Comparison of ENCODE assay signal across 20 cellular contexts in the genomic region with DNA sequence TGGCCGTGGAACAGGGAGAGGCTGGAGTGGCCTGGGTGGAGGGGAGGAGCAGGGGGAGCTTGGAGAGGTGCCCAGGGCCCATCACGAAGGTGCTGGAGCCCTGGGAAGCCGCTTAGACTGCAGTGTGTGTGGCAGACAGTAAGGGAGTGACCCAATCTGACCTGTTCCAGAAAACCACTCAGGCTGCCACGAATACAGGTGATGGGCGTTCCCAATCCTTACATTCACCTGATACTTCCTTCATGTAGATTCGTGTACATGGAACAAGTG.
DNase-seq lines count a peak whose midpoint lies in the region; ATAC-seq and TF ChIP-seq lines count a peak whose summit lies in the region.
"Had no signal": no experiment of that assay in that cellular context is flagged by ENCODE, and none has a peak within 500 bp of the region (broad histone marks: within the 10 kb centered on the region; RNA-seq: fewer than 3 reads in every experiment).

No MANE protein-coding gene starts in this region.

- no peaks in the 10 kb centered on the region for H3K9me3 ChIP-seq in neural progenitor cell (ENCODE audit: low read depth)
- H3K9me3 ChIP-seq in uterus, result no peaks in the 10 kb centered on the region
- H3K9me3 ChIP-seq: BLaER1 treated with 17β-estradiol and CSF1 and Interleukin-3, amounts not matched to agents 10 nM and 100 nM; body of pancreas; upper lobe of left lung had no signal

- H3K27me3 ChIP-seq in neural progenitor cell (no peaks in the 10 kb centered on the region), uterus (no peaks in the 10 kb centered on the region)
- H3K27me3 ChIP-seq: BLaER1 treated with 17β-estradiol and CSF1 and Interleukin-3, amounts not matched to agents 10 nM and 100 nM; body of pancreas; upper lobe of left lung had no signal

- no peak overlapping the region for H2AFZ ChIP-seq in neural progenitor cell (replicated peaks)

- no peaks in the 10 kb centered on the region for H3F3A ChIP-seq in neural progenitor cell (ENCODE audit: low read depth)

- H3K4me3 ChIP-seq in neural progenitor cell (no peak overlapping the region), uterus (no peak overlapping the region)
- H3K4me3 ChIP-seq: BLaER1 treated with 17β-estradiol and CSF1 and Interleukin-3, amounts not matched to agents 10 nM and 100 nM; body of pancreas; SK-N-MC; upper lobe of left lung had no signal

- no peak overlapping the region for H3K9ac ChIP-seq in neural progenitor cell
- H3K9ac ChIP-seq: BLaER1 treated with 17β-estradiol and CSF1 and Interleukin-3, amounts not matched to agents 10 nM and 100 nM had no signal

- no peaks in the 10 kb centered on the region for H4K20me1 ChIP-seq in neural progenitor cell (ENCODE audit: low read depth)

- no peak for ATAC-seq in activated naive CD4-positive, alpha-beta T cell treated with anti-CD3 and anti-CD28 coated beads, Interleukin-2, amount 50 U/mL, for 72 hours
- ATAC-seq in left cardiac atrium, result peak; percentile 31
- no peak for ATAC-seq in GM21529 (IDR thresholded peaks at IDR 0.05; ENCODE audit: unreplicated experiment)
- ATAC-seq: body of pancreas had no signal

- DNase-seq in activated naive CD4-positive, alpha-beta T cell treated with anti-CD3 and anti-CD28 coated beads, Interleukin-2, amount 50 U/mL, for 72 hours (ENCODE audit: low spot score in 2 of 2), result no peak
- DNase-seq in activated naive CD4-positive, alpha-beta T cell treated with anti-CD3 and anti-CD28 coated beads for 36 hours, result no peak
- DNase-seq in left cardiac atrium (no peak), neural progenitor cell (ENCODE audit: low spot score) (no peak), uterus (no peak), A172 (ENCODE audit: low spot score) (no peak)
- DNase-seq in effector CD8-positive, alpha-beta T cell (lab: John Stamatoyannopoulos, UW), result no peak
- DNase-seq: activated T-cell treated with anti-CD3 and anti-CD28 coated beads, Interleukin-2, amount 50 U/mL, for 48 hours; body of pancreas; H9; NCI-H1105 treated with DMSO at 0.1 percent for 48 hours; NCI-H2171 treated with DMSO at 0.1 percent for 48 hours; stimulated activated CD4-positive, alpha-beta T cell treated with anti-CD3 and anti-CD28 coated beads, Interleukin-1b, Interleukin-23, amount 100 ng/mL, for 48 hours; stimulated activated naive CD4-positive, alpha-beta T cell treated with Interleukin-2 at 50 U/mL for 16 hours; upper lobe of left lung had no signal

- peaks cover 6 to 25% of the 10 kb centered on the region in 2 donors for H3K36me3 Mint-ChIP-seq in activated naive CD4-positive, alpha-beta T cell treated with anti-CD3 and anti-CD28 coated beads, Interleukin-2, amount 50 U/mL, for 72 hours
- H3K36me3 Mint-ChIP-seq in activated naive CD4-positive, alpha-beta T cell treated with anti-CD3 and anti-CD28 coated beads for 36 hours (ENCODE audit: low read depth), result peaks cover 25% of the 10 kb centered on the region
- peaks cover 6% of the 10 kb centered on the region for H3K36me3 Mint-ChIP-seq in neural progenitor cell

- H3K27ac ChIP-seq in neural progenitor cell (no peak overlapping the region), uterus (peak overlapping the region; percentile 65 to 72)
- H3K27ac ChIP-seq: BLaER1 treated with 17β-estradiol and CSF1 and Interleukin-3, amounts not matched to agents 10 nM and 100 nM; SK-N-MC; upper lobe of left lung had no signal

- H3K27ac Mint-ChIP-seq in activated naive CD4-positive, alpha-beta T cell treated with anti-CD3 and anti-CD28 coated beads, Interleukin-2, amount 50 U/mL, for 72 hours, result peak overlapping the region; percentile 75 to 79
- H3K27ac Mint-ChIP-seq in activated naive CD4-positive, alpha-beta T cell treated with anti-CD3 and anti-CD28 coated beads for 36 hours, result no peak overlapping the region
- H3K27ac Mint-ChIP-seq in neural progenitor cell, result peak overlapping the region; percentile 10
- H3K27ac Mint-ChIP-seq: activated naive CD4-positive, alpha-beta T cell treated with anti-CD3 and anti-CD28 coated beads, Interleukin-2, amount 50 U/mL, for 24 hours; dendritic cell treated with granulocyte-macrophage colony-stimulating factor and Interleukin-4, amounts not matched to agents 40 ng/mL and 50 ng/mL, for 4 days had no signal

- CTCF ChIA-PET in activated naive CD4-positive, alpha-beta T cell treated with anti-CD3 and anti-CD28 coated beads for 36 hours (lab: Charles Lee), result no interaction called here

- intact Hi-C loops in activated naive CD4-positive, alpha-beta T cell treated with anti-CD3 and anti-CD28 coated beads for 36 hours (cut with micrococcal nuclease), result no loop called here
- intact Hi-C loops in left cardiac atrium (cut with DNase I), result no loop called here
- intact Hi-C loops in uterus (cut with DNase I; ENCODE audit: low total_unique reads), result no loop called here

- H3K9me3 Mint-ChIP-seq in activated naive CD4-positive, alpha-beta T cell treated with anti-CD3 and anti-CD28 coated beads, Interleukin-2, amount 50 U/mL, for 72 hours, result no peaks in the 10 kb centered on the region
- no peaks in the 10 kb centered on the region for H3K9me3 Mint-ChIP-seq in activated naive CD4-positive, alpha-beta T cell treated with anti-CD3 and anti-CD28 coated beads for 36 hours
- H3K9me3 Mint-ChIP-seq in neural progenitor cell, result no peaks in the 10 kb centered on the region
- H3K9me3 Mint-ChIP-seq: activated naive CD4-positive, alpha-beta T cell treated with anti-CD3 and anti-CD28 coated beads, Interleukin-2, amount 50 U/mL, for 24 hours; dendritic cell treated with granulocyte-macrophage colony-stimulating factor and Interleukin-4, amounts not matched to agents 40 ng/mL and 50 ng/mL, for 4 days; H9 had no signal

- H3K36me3 ChIP-seq in neural progenitor cell (peaks cover 4% of the 10 kb centered on the region), uterus (no peaks in the 10 kb centered on the region)

- H3K4me2 ChIP-seq in neural progenitor cell, result no peak overlapping the region
- H3K4me2 ChIP-seq: BLaER1 treated with 17β-estradiol and CSF1 and Interleukin-3, amounts not matched to agents 10 nM and 100 nM had no signal

- no peaks in the 10 kb centered on the region for H3K79me2 ChIP-seq in neural progenitor cell (ENCODE audit: low read depth)

- TF ChIP-seq POLR2A in uterus (IDR thresholded peaks at IDR 0.05), result no peak

- H3K4me1 ChIP-seq in neural progenitor cell (peaks cover 7% of the 10 kb centered on the region), uterus (no peaks in the 10 kb centered on the region)
- H3K4me1 ChIP-seq: upper lobe of left lung had no signal

- TF ChIP-seq CTCF in neural progenitor cell (IDR thresholded peaks at IDR 0.05), result no peak
- TF ChIP-seq CTCF in uterus (IDR thresholded peaks at IDR 0.05), result no peak

- H3K4me3 Mint-ChIP-seq in activated naive CD4-positive, alpha-beta T cell treated with anti-CD3 and anti-CD28 coated beads for 36 hours, result no peak overlapping the region
- no peak overlapping the region for H3K4me3 Mint-ChIP-seq in neural progenitor cell
- H3K4me3 Mint-ChIP-seq: activated naive CD4-positive, alpha-beta T cell treated with anti-CD3 and anti-CD28 coated beads, Interleukin-2, amount 50 U/mL, for 24 hours; dendritic cell treated with granulocyte-macrophage colony-stimulating factor and Interleukin-4, amounts not matched to agents 40 ng/mL and 50 ng/mL, for 4 days; H9 had no signal

- H3K4me1 Mint-ChIP-seq in activated naive CD4-positive, alpha-beta T cell treated with anti-CD3 and anti-CD28 coated beads for 36 hours (ENCODE audit: low read depth), result no peaks in the 10 kb centered on the region
- H3K4me1 Mint-ChIP-seq in neural progenitor cell, result peaks cover 19% of the 10 kb centered on the region
- H3K4me1 Mint-ChIP-seq: activated naive CD4-positive, alpha-beta T cell treated with anti-CD3 and anti-CD28 coated beads, Interleukin-2, amount 50 U/mL, for 24 hours had no signal

- H3K27me3 Mint-ChIP-seq in activated naive CD4-positive, alpha-beta T cell treated with anti-CD3 and anti-CD28 coated beads for 36 hours (ENCODE audit: low read depth), result no peaks in the 10 kb centered on the region
- peaks cover 4% of the 10 kb centered on the region for H3K27me3 Mint-ChIP-seq in neural progenitor cell (ENCODE audit: insufficient read depth, low read depth)
- H3K27me3 Mint-ChIP-seq: activated naive CD4-positive, alpha-beta T cell treated with anti-CD3 and anti-CD28 coated beads, Interleukin-2, amount 50 U/mL, for 24 hours; dendritic cell treated with granulocyte-macrophage colony-stimulating factor and Interleukin-4, amounts not matched to agents 40 ng/mL and 50 ng/mL, for 4 days had no signal

Comparison
In these comparisons a context has a peak if more than half of its experiments do, and no peak if none do; other contexts are left out.
1. ATAC-seq: peak in left cardiac atrium (2 of 2); none in activated naive CD4-positive, alpha-beta T cell treated with anti-CD3 and anti-CD28 coated beads, Interleukin-2, amount 50 U/mL, for 72 hours (0 of 2) and GM21529 (single experiment).